In the genomic region with DNA sequence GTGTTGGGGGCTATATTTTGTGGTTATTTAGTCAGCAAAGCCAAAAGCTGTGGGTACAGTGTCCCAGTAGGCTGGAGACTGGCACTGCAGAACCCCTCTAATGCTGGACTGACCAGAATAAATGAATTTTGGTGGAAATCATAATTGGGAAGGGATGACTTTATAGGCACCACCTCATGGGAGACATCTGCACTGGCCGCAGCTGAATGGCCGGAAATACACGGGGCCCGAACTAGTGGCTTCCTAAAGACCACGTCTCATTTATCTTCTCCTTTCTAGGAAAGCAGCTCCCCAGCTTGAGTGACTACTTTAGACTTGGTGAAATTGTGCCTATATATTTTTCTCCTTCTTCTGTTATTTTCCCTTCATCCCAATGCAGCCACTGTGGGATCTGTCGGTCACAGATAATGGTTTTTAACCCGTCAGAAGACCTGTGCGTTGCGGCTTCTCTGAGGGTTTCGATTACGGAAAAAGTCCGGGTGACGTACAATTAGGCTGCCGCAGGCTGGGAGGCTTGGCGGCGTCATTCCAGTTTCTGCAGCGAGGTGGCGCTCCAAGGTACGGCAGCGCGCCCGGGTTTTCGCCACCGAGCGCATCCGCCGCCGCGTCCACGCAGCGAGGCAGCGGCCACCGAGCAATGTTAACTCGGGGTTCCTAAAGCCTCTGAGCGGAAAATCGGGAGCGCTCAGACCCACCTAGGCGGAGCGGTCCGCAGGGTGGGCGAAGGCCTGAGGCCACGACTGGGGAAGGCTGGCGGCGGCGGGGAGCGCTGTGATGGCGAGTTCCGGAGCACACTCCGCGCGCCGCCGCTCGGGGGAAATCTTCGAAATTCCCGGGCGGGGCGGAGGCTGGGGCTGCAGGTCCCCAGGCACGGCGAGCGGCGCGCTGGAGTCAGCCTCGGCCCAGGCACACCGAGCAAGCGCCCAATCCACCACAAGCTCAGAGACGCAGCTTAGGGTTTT, we compare ENCODE assay signal across 9 cellular contexts. TPM values are rescaled to one million over a fixed set of nuclear protein-coding genes. Genes with fewer than 3 reads are reported as not detected.
DNase-seq lines count a peak whose midpoint lies in the region; ATAC-seq and TF ChIP-seq lines count a peak whose summit lies in the region.
"Had no signal": no experiment of that assay in that cellular context is flagged by ENCODE, and none has a peak within 500 bp of the region (broad histone marks: within the 10 kb centered on the region; RNA-seq: fewer than 3 reads in every experiment).

No MANE protein-coding gene starts in this region.

- no peaks in the 10 kb centered on the region for H3K36me3 ChIP-seq in mesodermal cell (ENCODE audit: control insufficient read depth, insufficient read depth, low read length)

- peaks cover 2% of the 10 kb centered on the region for H3K9me3 Mint-ChIP-seq in activated CD4-positive, alpha-beta memory T cell treated with anti-CD3 and anti-CD28 coated beads for 36 hours

- CTCF ChIA-PET in activated CD4-positive, alpha-beta memory T cell treated with anti-CD3 and anti-CD28 coated beads for 36 hours (lab: Charles Lee) = interaction anchor here (0.6 to 1.6 kb wide), 4 partner anchors 10 to 28 kb away, joined by 3 read pairs; no protein-coding TSS in a partner anchor

- H3K4me3 Mint-ChIP-seq in activated CD4-positive, alpha-beta memory T cell treated with anti-CD3 and anti-CD28 coated beads for 36 hours = peak overlapping the region; percentile 70

- POLR2A ChIA-PET in activated CD4-positive, alpha-beta memory T cell treated with anti-CD3 and anti-CD28 coated beads for 36 hours (lab: Charles Lee) = no interaction called here

- no peak for DNase-seq in AG09309 (ENCODE audit: low read depth)
- peak; percentile 56 for DNase-seq in NCI-H526 treated with DMSO at 0.1 percent for 48 hours (lab: John Stamatoyannopoulos, UW)
- DNase-seq in activated CD4-positive, alpha-beta memory T cell treated with anti-CD3 and anti-CD28 coated beads for 36 hours = peak; percentile 81
- peak; percentile 40 for DNase-seq in effector CD4-positive, alpha-beta T cell
- DNase-seq in stimulated activated CD8-positive, alpha-beta memory T cell treated with anti-CD3 and anti-CD28 coated beads, Interleukin-15, amount 100 ng/mL, for 48 hours (ENCODE audit: low read depth in 2 of 2) = peak; percentile 54 to 62

- peaks cover 47% of the 10 kb centered on the region for H3K27me3 Mint-ChIP-seq in activated CD4-positive, alpha-beta memory T cell treated with anti-CD3 and anti-CD28 coated beads for 36 hours

- peak; percentile 88 for TF ChIP-seq CTCF in AG09309 (IDR thresholded peaks at IDR 0.05; ENCODE audit: control insufficient read depth, insufficient read depth, low read depth, low read length, missing control alignments)

- H3K9me3 ChIP-seq in mesodermal cell (ENCODE audit: control insufficient read depth, low read length) = no peaks in the 10 kb centered on the region

- H3K4me3 ChIP-seq in AG09309 (ENCODE audit: control insufficient read depth, low read depth, low read length) (peak overlapping the region; percentile 49), mesodermal cell (ENCODE audit: extremely low read depth, insufficient read depth, low read length, poor library complexity, severe bottlenecking) (peak overlapping the region; percentile 42)

- no peak overlapping the region for H3K27ac Mint-ChIP-seq in activated CD4-positive, alpha-beta memory T cell treated with anti-CD3 and anti-CD28 coated beads for 36 hours

- H3K27ac ChIP-seq in mesodermal cell (ENCODE audit: low read depth, low read length, severe bottlenecking) = no peak overlapping the region

- H3K4me1 ChIP-seq in mesodermal cell (ENCODE audit: control insufficient read depth, insufficient read depth, low read length, poor library complexity, severe bottlenecking) = peaks cover 31% of the 10 kb centered on the region

- 0 to 1% methylated on average over 50 to 59 of the region's 67 CpGs for WGBS in mesodermal cell (ENCODE audit: insufficient coverage in 2 of 2), 2 experiments

- ATAC-seq in GM18907 (IDR thresholded peaks at IDR 0.05; ENCODE audit: unreplicated experiment) (peak; percentile 72), HG03108 (IDR thresholded peaks at IDR 0.05; ENCODE audit: unreplicated experiment) (peak; percentile 89)

- intact Hi-C loops in activated CD4-positive, alpha-beta memory T cell treated with anti-CD3 and anti-CD28 coated beads for 36 hours (cut with micrococcal nuclease) = loop anchor here (1.0 to 2.0 kb wide), 3 partner anchors 26 to 879 kb away; partner anchors contain the start of gene NR2F2

- H3K36me3 Mint-ChIP-seq in activated CD4-positive, alpha-beta memory T cell treated with anti-CD3 and anti-CD28 coated beads for 36 hours = peaks cover 5% of the 10 kb centered on the region

- peaks cover 20% of the 10 kb centered on the region for H3K4me1 Mint-ChIP-seq in activated CD4-positive, alpha-beta memory T cell treated with anti-CD3 and anti-CD28 coated beads for 36 hours (ENCODE audit: low read depth)

RNA-seq across cellular contexts. Expression of gene NR2F2, which starts 26.3 kb away (rescaled TPM):
- total RNA-seq in activated CD4-positive, alpha-beta memory T cell treated with anti-CD3 and anti-CD28 coated beads for 36 hours = not detected
- polyA plus RNA-seq in mesodermal cell (2013, experiment 1 of 2) = 8.3 TPM
- polyA plus RNA-seq in mesodermal cell (2013, experiment 2 of 2) = 6.9 TPM
- total RNA-seq: activated CD8-positive, alpha-beta memory T cell treated with anti-CD3 and anti-CD28 coated beads for 36 hours had no signal
